Comparison of ENCODE assay signal across 28 cellular contexts in genomic region chr22:43478621-43479285, GRCh38.
A peak's percentile ranks its signal among the peaks of the same experiment; 100 is the strongest.
DNase-seq lines count a peak whose midpoint lies in the region; ATAC-seq, FAIRE-seq and TF ChIP-seq lines count a peak whose summit lies in the region.
"Had no signal": no experiment of that assay in that cellular context is flagged by ENCODE, and none has a peak within 500 bp of the region (broad histone marks: within the 10 kb centered on the region; RNA-seq: fewer than 3 reads in every experiment).

No MANE protein-coding gene starts in this region.

- no peak overlapping the region for H3K56ac ChIP-seq in H9 (ENCODE audit: insufficient read length, low read depth, low read length)

- H3K9me3 Mint-ChIP-seq in activated naive CD8-positive, alpha-beta T cell (ENCODE audit: low read depth) = no peaks in the 10 kb centered on the region
- no peaks in the 10 kb centered on the region for H3K9me3 Mint-ChIP-seq in activated naive CD8-positive, alpha-beta T cell treated with anti-CD3 and anti-CD28 coated beads, Interleukin-2, amount 50 U/mL, for 24 hours
- H3K9me3 Mint-ChIP-seq in H9 = no peaks in the 10 kb centered on the region
- H3K9me3 Mint-ChIP-seq: CD8-positive, alpha-beta T cell had no signal

- no peak overlapping the region for H2AFZ ChIP-seq in H9 (ENCODE audit: low read length)

- no peak for DNase-seq in activated naive CD8-positive, alpha-beta T cell treated with anti-CD3 and anti-CD28 coated beads, Interleukin-2, amount 50 U/mL, for 24 hours
- DNase-seq in H9 (no peak), kidney (peak; percentile 69), spleen (peak; percentile 66)
- no peak for DNase-seq in stimulated activated CD8-positive, alpha-beta memory T cell treated with anti-CD3 and anti-CD28 coated beads, Interleukin-4, amount 100 ng/mL, for 48 hours
- DNase-seq: AML-193; Caco-2; CD8-positive, alpha-beta T cell; IMR-90; KG1; MG63; NCI-H1048; NCI-H1417; NCI-H1694; NCI-H2029 treated with DMSO at 0.1 percent for 48 hours; NCI-H2171; NCI-H226; NCI-H510A; NCI-H69; Right ventricle myocardium superior; RPMI8226 had no signal

- H3K27ac Mint-ChIP-seq in activated naive CD8-positive, alpha-beta T cell = peak overlapping the region; percentile 16
- no peak overlapping the region for H3K27ac Mint-ChIP-seq in activated naive CD8-positive, alpha-beta T cell treated with anti-CD3 and anti-CD28 coated beads, Interleukin-2, amount 50 U/mL, for 24 hours
- H3K27ac Mint-ChIP-seq in H9 = no peak overlapping the region
- H3K27ac Mint-ChIP-seq: CD8-positive, alpha-beta T cell had no signal

- H3K14ac ChIP-seq in H9 (ENCODE audit: insufficient read depth, low read length) = no peak overlapping the region

- H3K4ac ChIP-seq in H9 (ENCODE audit: low read depth, low read length) = no peak overlapping the region

- H3K36me3 ChIP-seq in kidney (ENCODE audit: control insufficient read depth in 1 of 2, insufficient read depth in 2 of 2, low read length in 2 of 2) (no peaks in the 10 kb centered on the region), spleen (no peaks in the 10 kb centered on the region)
- H3K36me3 ChIP-seq: MG63, SJSA1 had no signal

- no peaks in the 10 kb centered on the region for H3K79me2 ChIP-seq in H9 (ENCODE audit: insufficient read depth, low read length)

- no peak overlapping the region for H2BK120ac ChIP-seq in H9 (ENCODE audit: low read depth, low read length, poor library complexity, severe bottlenecking)

- H3K27me3 ChIP-seq in H9 (ENCODE audit: insufficient read depth, low read length) (no peaks in the 10 kb centered on the region), spleen (replicated peaks in 1 of 7) (peaks cover 0 to 13% (median 0%) of the 10 kb centered on the region in 7 donors)
- H3K27me3 ChIP-seq: MG63, SJSA1 had no signal

- no peak overlapping the region for H3K4me3 ChIP-seq in kidney (ENCODE audit: low read length in 2 of 2)
- no peak overlapping the region for H3K4me3 ChIP-seq in spleen
- H3K4me3 ChIP-seq: A549, MG63, SJSA1 had no signal

- ATAC-seq in activated naive CD8-positive, alpha-beta T cell treated with anti-CD3 and anti-CD28 coated beads, Interleukin-2, amount 50 U/mL, for 24 hours = no peak
- ATAC-seq in HG02642 (IDR thresholded peaks at IDR 0.05; ENCODE audit: poor library complexity, unreplicated experiment) = no peak
- ATAC-seq: A549; CD8-positive, alpha-beta T cell had no signal

- no peaks in the 10 kb centered on the region for H3K36me3 Mint-ChIP-seq in activated naive CD8-positive, alpha-beta T cell
- no peaks in the 10 kb centered on the region for H3K36me3 Mint-ChIP-seq in activated naive CD8-positive, alpha-beta T cell treated with anti-CD3 and anti-CD28 coated beads, Interleukin-2, amount 50 U/mL, for 24 hours (ENCODE audit: low read depth)
- H3K36me3 Mint-ChIP-seq in H9 (ENCODE audit: insufficient read depth in 1 of 3, low read depth in 3 of 3) = no peaks in the 10 kb centered on the region
- H3K36me3 Mint-ChIP-seq: CD8-positive, alpha-beta T cell had no signal

- no peak overlapping the region for H3K18ac ChIP-seq in H9 (ENCODE audit: insufficient read length, low read depth, low read length)

- no peak overlapping the region for H3K23ac ChIP-seq in H9 (ENCODE audit: insufficient read length, low read depth, low read length)

- H4K8ac ChIP-seq in H9 (replicated peaks; ENCODE audit: insufficient read length, low read depth, low read length) = no peak overlapping the region

- no peak overlapping the region for H3T11ph ChIP-seq in H9 (ENCODE audit: low read length)

- no peak overlapping the region for H2BK15ac ChIP-seq in H9 (ENCODE audit: low read depth, low read length)

- H2BK5ac ChIP-seq in H9 (ENCODE audit: insufficient read length, low read length) = no peak overlapping the region

- no peak overlapping the region for H3K4me3 Mint-ChIP-seq in activated naive CD8-positive, alpha-beta T cell
- no peak overlapping the region for H3K4me3 Mint-ChIP-seq in activated naive CD8-positive, alpha-beta T cell treated with anti-CD3 and anti-CD28 coated beads, Interleukin-2, amount 50 U/mL, for 24 hours
- no peak overlapping the region for H3K4me3 Mint-ChIP-seq in H9
- H3K4me3 Mint-ChIP-seq: CD8-positive, alpha-beta T cell had no signal

- no peak overlapping the region for H2BK12ac ChIP-seq in H9 (ENCODE audit: insufficient read length, low read depth, low read length)

- H3K4me1 Mint-ChIP-seq in activated naive CD8-positive, alpha-beta T cell (ENCODE audit: low read depth) = peaks cover 17% of the 10 kb centered on the region
- peaks cover 16% of the 10 kb centered on the region for H3K4me1 Mint-ChIP-seq in activated naive CD8-positive, alpha-beta T cell treated with anti-CD3 and anti-CD28 coated beads, Interleukin-2, amount 50 U/mL, for 24 hours
- H3K4me1 Mint-ChIP-seq in H9 = peaks cover 11 to 14% of the 10 kb centered on the region in 2 experiments

- peak overlapping the region; percentile 22 for H4K5ac ChIP-seq in H9 (ENCODE audit: insufficient read length, low read depth, low read length)

- intact Hi-C loops in kidney (cut with DNase I) (no loop called here), spleen (cut with DNase I; ENCODE audit: low total_unique reads) (no loop called here)

- H2BK20ac ChIP-seq in H9 (ENCODE audit: low read depth, low read length, poor library complexity, severe bottlenecking) = no peak overlapping the region

- H3K4me1 ChIP-seq in H9 (ENCODE audit: insufficient read depth, low read length) (no peaks in the 10 kb centered on the region), kidney (ENCODE audit: control insufficient read depth in 1 of 2, insufficient read depth in 1 of 2, low read depth in 1 of 2, low read length in 2 of 2) (no peaks in the 10 kb centered on the region), spleen (peaks cover 0 to 22% (median 5%) of the 10 kb centered on the region in 6 donors)
- H3K4me1 ChIP-seq: A549, Caco-2, SJSA1 had no signal

- no peak for FAIRE-seq in kidney (lab: Jason Lieb, UNC)
- FAIRE-seq: A549, G401.6, H54 had no signal

- no peaks in the 10 kb centered on the region for H3K23me2 ChIP-seq in H9 (ENCODE audit: insufficient read length, low read depth, low read length, poor library complexity, severe bottlenecking)

- H3K27ac ChIP-seq in H9 (ENCODE audit: insufficient read length, low read depth, low read length) (no peak overlapping the region), kidney (ENCODE audit: low read depth in 2 of 2, low read length in 2 of 2) (no peak overlapping the region), spleen (no peak overlapping the region)
- H3K27ac ChIP-seq: A549, C4-2B, SJSA1 had no signal

- no CpG with 5 or more reads among the region's 21 CpGs for WGBS in H9 (ENCODE audit: extremely low coverage, insufficient read length, low lambda C conversion rate)
- 83 to 96% (median 91%) methylated on average over 14 to 21 of the region's 21 CpGs for WGBS in spleen, 5 donors

- no peak overlapping the region for H3K4me2 ChIP-seq in H9 (ENCODE audit: insufficient read depth, insufficient read length, low read length)
- H3K4me2 ChIP-seq: A549 had no signal

- no peak overlapping the region for H3K9ac ChIP-seq in H9 (ENCODE audit: extremely low read depth, insufficient read length, low read length)
- no peak overlapping the region for H3K9ac ChIP-seq in kidney (ENCODE audit: low read length in 2 of 2)

- H4K91ac ChIP-seq in H9 (ENCODE audit: insufficient read length, low read depth, low read length) = no peak overlapping the region

- H3K9me3 ChIP-seq in H9 (ENCODE audit: control insufficient read depth, low read depth, low read length) (no peaks in the 10 kb centered on the region), kidney (ENCODE audit: control insufficient read depth in 1 of 2, low read length in 2 of 2) (no peaks in the 10 kb centered on the region), spleen (no peaks in the 10 kb centered on the region)
- H3K9me3 ChIP-seq: A549, Caco-2, MG63, SJSA1 had no signal

- H4K20me1 ChIP-seq in H9 (ENCODE audit: control insufficient read depth, insufficient read depth, insufficient read length) = no peaks in the 10 kb centered on the region

- TF ChIP-seq POLR2A in spleen (IDR thresholded peaks at IDR 0.05) = no peak

- no peak overlapping the region for H2AK5ac ChIP-seq in H9 (ENCODE audit: insufficient read length, low read length)

- H3K27me3 Mint-ChIP-seq in activated naive CD8-positive, alpha-beta T cell = no peaks in the 10 kb centered on the region
- H3K27me3 Mint-ChIP-seq in activated naive CD8-positive, alpha-beta T cell treated with anti-CD3 and anti-CD28 coated beads, Interleukin-2, amount 50 U/mL, for 24 hours = peaks cover 6% of the 10 kb centered on the region
- H3K27me3 Mint-ChIP-seq in H9 (ENCODE audit: low read depth) = peaks cover 9% of the 10 kb centered on the region; the same call in 1 of the 2 replicates

- no peak for TF ChIP-seq CTCF in H9 (conservative IDR thresholded peaks at IDR 0.05)
- TF ChIP-seq CTCF in kidney (IDR thresholded peaks at IDR 0.05; ENCODE audit: borderline replicate concordance, extremely low read depth, insufficient read depth) = no peak
- no peak for TF ChIP-seq CTCF in spleen (IDR thresholded peaks at IDR 0.05 in 8 of 11, conservative IDR thresholded peaks at IDR 0.05 in 3 of 11)

- no peaks in the 10 kb centered on the region for H3K79me1 ChIP-seq in H9 (ENCODE audit: insufficient read depth, low read depth, low read length, poor library complexity, severe bottlenecking)

Comparison
In these comparisons a context has a peak if more than half of its experiments do, and no peak if none do; other contexts are left out.
1. DNase-seq: peak in kidney (single experiment) and spleen (single experiment); none in activated naive CD8-positive, alpha-beta T cell treated with anti-CD3 and anti-CD28 coated beads, Interleukin-2, amount 50 U/mL, for 24 hours (single experiment), H9 (single experiment) and stimulated activated CD8-positive, alpha-beta memory T cell treated with anti-CD3 and anti-CD28 coated beads, Interleukin-4, amount 100 ng/mL, for 48 hours (single experiment).